9 cellular contexts compared by ENCODE assay signal in genomic region chr9:20508242-20508641, GRCh38.
DNase-seq lines count a peak whose midpoint lies in the region; ATAC-seq and TF ChIP-seq lines count a peak whose summit lies in the region.
"Had no signal": no experiment of that assay in that cellular context is flagged by ENCODE, and none has a peak within 500 bp of the region (broad histone marks: within the 10 kb centered on the region; RNA-seq: fewer than 3 reads in every experiment).

No MANE protein-coding gene starts in this region.

- peaks cover 4% of the 10 kb centered on the region for H3K36me3 Mint-ChIP-seq in CD8-positive, alpha-beta T cell
- H3K36me3 Mint-ChIP-seq in activated naive CD8-positive, alpha-beta T cell treated with anti-CD3 and anti-CD28 coated beads, Interleukin-2, amount 10 ng/mL, durations not matched to agents 7 days and 5 days = peaks cover 47% of the 10 kb centered on the region

- no peaks in the 10 kb centered on the region for H3K9me3 ChIP-seq in CD8-positive, alpha-beta T cell (ENCODE audit: low read length)

- peak overlapping the region; percentile 63 for H3K27ac Mint-ChIP-seq in CD8-positive, alpha-beta T cell
- H3K27ac Mint-ChIP-seq in activated naive CD8-positive, alpha-beta T cell treated with anti-CD3 and anti-CD28 coated beads, Interleukin-2, amount 10 ng/mL, durations not matched to agents 7 days and 5 days = peak overlapping the region; percentile 54

- no peak overlapping the region for H3K27ac ChIP-seq in CD8-positive, alpha-beta T cell (ENCODE audit: low read depth, low read length)

- POLR2A ChIA-PET in CD8-positive, alpha-beta T cell (lab: Charles Lee) = no interaction called here
- POLR2A ChIA-PET in activated naive CD8-positive, alpha-beta T cell treated with anti-CD3 and anti-CD28 coated beads, Interleukin-2, amount 10 ng/mL, durations not matched to agents 7 days and 5 days (lab: Charles Lee) = no interaction called here

- CTCF ChIA-PET in CD8-positive, alpha-beta T cell (lab: Charles Lee) = no interaction called here

- no peaks in the 10 kb centered on the region for H3K27me3 ChIP-seq in CD8-positive, alpha-beta T cell (ENCODE audit: insufficient read depth, low read length)

- peaks cover 2% of the 10 kb centered on the region for H3K9me3 Mint-ChIP-seq in CD8-positive, alpha-beta T cell
- H3K9me3 Mint-ChIP-seq in activated naive CD8-positive, alpha-beta T cell treated with anti-CD3 and anti-CD28 coated beads, Interleukin-2, amount 10 ng/mL, durations not matched to agents 7 days and 5 days = peaks cover 2% of the 10 kb centered on the region

- peak; percentile 15 for ATAC-seq in CD8-positive, alpha-beta T cell
- ATAC-seq in GM19351 (IDR thresholded peaks at IDR 0.05; ENCODE audit: unreplicated experiment) = peak; percentile 84
- ATAC-seq in HG03175 (IDR thresholded peaks at IDR 0.05; ENCODE audit: unreplicated experiment) = peak; percentile 87
- peak; percentile 52 for ATAC-seq in activated naive CD8-positive, alpha-beta T cell treated with anti-CD3 and anti-CD28 coated beads, Interleukin-2, amount 10 ng/mL, durations not matched to agents 7 days and 5 days (ENCODE audit: low read depth)

- no peaks in the 10 kb centered on the region for H3K36me3 ChIP-seq in CD8-positive, alpha-beta T cell (ENCODE audit: insufficient read depth, low read length)

- H3K4me1 ChIP-seq in CD8-positive, alpha-beta T cell (ENCODE audit: insufficient read depth, low read length) = peaks cover 44% of the 10 kb centered on the region

- H3K4me3 Mint-ChIP-seq in CD8-positive, alpha-beta T cell = peak overlapping the region; percentile 17
- H3K4me3 Mint-ChIP-seq in activated naive CD8-positive, alpha-beta T cell treated with anti-CD3 and anti-CD28 coated beads, Interleukin-2, amount 10 ng/mL, durations not matched to agents 7 days and 5 days = peak overlapping the region; percentile 69

- no peak for DNase-seq in CD8-positive, alpha-beta T cell
- no peak for DNase-seq in activated naive CD8-positive, alpha-beta T cell treated with anti-CD3 and anti-CD28 coated beads, Interleukin-2, amount 10 ng/mL, durations not matched to agents 7 days and 5 days
- DNase-seq in NCI-H2227 treated with DMSO at 0.1 percent for 48 hours (lab: John Stamatoyannopoulos, UW) (no peak), NCI-H187 (lab: John Stamatoyannopoulos, UW) (no peak), ecto neural progenitor cell (ENCODE audit: low spot score) (no peak), NCI-H2107 (lab: John Stamatoyannopoulos, UW) (no peak)

- no peak for TF ChIP-seq CTCF in CD8-positive, alpha-beta T cell (IDR thresholded peaks at IDR 0.05)

- peaks cover 80% of the 10 kb centered on the region for H3K4me1 Mint-ChIP-seq in CD8-positive, alpha-beta T cell (ENCODE audit: low read depth)
- H3K4me1 Mint-ChIP-seq in activated naive CD8-positive, alpha-beta T cell treated with anti-CD3 and anti-CD28 coated beads, Interleukin-2, amount 10 ng/mL, durations not matched to agents 7 days and 5 days = peaks cover 81% of the 10 kb centered on the region

- H3K4me3 ChIP-seq in CD8-positive, alpha-beta T cell (ENCODE audit: low read depth, low read length) = no peak overlapping the region
- H3K4me3 ChIP-seq: lung had no signal

- H3K27me3 Mint-ChIP-seq in CD8-positive, alpha-beta T cell (ENCODE audit: low read depth) = no peaks in the 10 kb centered on the region
- no peaks in the 10 kb centered on the region for H3K27me3 Mint-ChIP-seq in activated naive CD8-positive, alpha-beta T cell treated with anti-CD3 and anti-CD28 coated beads, Interleukin-2, amount 10 ng/mL, durations not matched to agents 7 days and 5 days

- intact Hi-C loops in CD8-positive, alpha-beta T cell (cut with DNase I, micrococcal nuclease) = loop anchor here (5.0 to 10.0 kb wide), 2 partner anchors 114 to 583 kb away; partner anchors contain the start of gene MLLT3 (in 1 of the 2)

Comparison
In these comparisons a context has a peak if more than half of its experiments do, and no peak if none do; other contexts are left out.
1. ATAC-seq: peak in every context shown above with its lines; median percentile 87 in HG03175; 84 in GM19351; 52 in activated naive CD8-positive, alpha-beta T cell treated with anti-CD3 and anti-CD28 coated beads, Interleukin-2, amount 10 ng/mL, durations not matched to agents 7 days and 5 days; 15 in CD8-positive, alpha-beta T cell.